In the genomic region with DNA sequence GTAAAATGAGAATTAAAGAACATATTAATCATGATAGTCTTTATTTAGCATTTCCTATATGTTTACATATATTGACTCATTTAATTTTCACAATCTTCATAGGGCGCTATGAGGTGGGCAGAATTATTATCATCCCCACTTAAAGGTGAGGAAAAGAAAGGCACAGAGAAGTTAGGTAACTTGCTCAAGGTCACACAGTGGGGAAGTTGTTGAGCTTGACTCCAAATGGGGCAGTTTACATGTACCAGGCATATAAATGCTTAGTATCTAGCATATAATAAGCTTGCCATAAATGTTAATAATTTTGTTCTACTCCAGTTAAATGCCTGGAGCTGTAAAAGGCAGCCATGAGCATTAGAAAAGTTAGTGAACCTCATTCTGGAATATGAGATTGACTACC, we compare ENCODE assay signal across 8 cellular contexts. TPM values are rescaled to one million over a fixed set of nuclear protein-coding genes. Genes with fewer than 3 reads are reported as not detected.
DNase-seq lines count a peak whose midpoint lies in the region; TF ChIP-seq lines count a peak whose summit lies in the region.

No MANE protein-coding gene starts in this region.

- H3K9me3 ChIP-seq in BLaER1 = no peaks in the 10 kb centered on the region
- peaks cover 3% of the 10 kb centered on the region; the same call in 1 of the 2 replicates for H3K9me3 ChIP-seq in HUES6 (ENCODE audit: control insufficient read depth, insufficient read depth, low read depth, low read length)
- H3K9me3 ChIP-seq in mucosa of stomach (ENCODE audit: control insufficient read depth, low read length) = no peaks in the 10 kb centered on the region

- H4K20me1 ChIP-seq in BLaER1 = 0 out of 2 replicates have a peak, but pooled peaks cover 12% of the 10 kb centered on the region

- H3K36me3 ChIP-seq in BLaER1 (peaks cover 4% of the 10 kb centered on the region; the same call in 1 of the 2 replicates), HUES6 (ENCODE audit: control insufficient read depth, insufficient read depth, low read length) (peaks cover 8% of the 10 kb centered on the region; the same call in 1 of the 2 replicates), brain microvascular endothelial cell (replicated peaks) (no peaks in the 10 kb centered on the region), mucosa of stomach (ENCODE audit: control insufficient read depth, insufficient read depth, low read length) (no peaks in the 10 kb centered on the region)

- no peak for TF ChIP-seq CTCF in brain microvascular endothelial cell (IDR thresholded peaks at IDR 0.05; ENCODE audit: low read depth, low read length, missing control alignments)
- TF ChIP-seq CTCF in glutamatergic neuron (IDR thresholded peaks at IDR 0.05; ENCODE audit: partially characterized antibody, unreplicated experiment) = no peak

- in situ Hi-C loops in brain microvascular endothelial cell (cut with HindIII; ENCODE audit: low pct_ligation_motif_present, low sequenced_read_pairs) = no loop called here

- no peak for DNase-seq in brain microvascular endothelial cell
- DNase-seq in NAMALWA (ENCODE audit: low spot score) = no peak
- no peak for DNase-seq in glutamatergic neuron
- DNase-seq in NCI-H2196 (lab: John Stamatoyannopoulos, UW; ENCODE audit: unreplicated experiment) = no peak
- no peak for DNase-seq in COLO829 (ENCODE audit: low spot score)

- H3K9ac ChIP-seq in BLaER1 (no peak overlapping the region; the same call in 1 of the 2 replicates), HUES6 (ENCODE audit: low read length) (no peak overlapping the region), mucosa of stomach (ENCODE audit: low read length) (no peak overlapping the region)

- H3K27ac Mint-ChIP-seq in glutamatergic neuron (ENCODE audit: unreplicated experiment) = no peak overlapping the region

- no peaks in the 10 kb centered on the region for H3K36me3 Mint-ChIP-seq in glutamatergic neuron (ENCODE audit: unreplicated experiment)

- H3K27ac ChIP-seq in BLaER1 = no peak overlapping the region
- H3K27ac ChIP-seq in HUES6 (ENCODE audit: low read depth, low read length) = no peak overlapping the region
- H3K27ac ChIP-seq in brain microvascular endothelial cell = no peak overlapping the region

- no peak overlapping the region for H3K4me3 Mint-ChIP-seq in glutamatergic neuron (ENCODE audit: unreplicated experiment)

- H3K4me1 ChIP-seq in BLaER1 (peaks cover 27% of the 10 kb centered on the region), HUES6 (ENCODE audit: control insufficient read depth, insufficient read depth, low read length) (no peaks in the 10 kb centered on the region; the same call in 1 of the 2 replicates), mucosa of stomach (ENCODE audit: control insufficient read depth, insufficient read depth, low read length) (no peaks in the 10 kb centered on the region)

- H3K9me3 Mint-ChIP-seq in glutamatergic neuron (ENCODE audit: unreplicated experiment) = peaks cover 2% of the 10 kb centered on the region

- H3K27me3 Mint-ChIP-seq in glutamatergic neuron (ENCODE audit: unreplicated experiment) = peaks cover 4% of the 10 kb centered on the region

- peak overlapping the region; percentile 77 for H3K4me3 ChIP-seq in BLaER1
- H3K4me3 ChIP-seq in HUES6 (ENCODE audit: low read depth, low read length) = peak overlapping the region; percentile 80; the same call in 1 of the 2 replicates
- peak overlapping the region; percentile 68 for H3K4me3 ChIP-seq in brain microvascular endothelial cell (ENCODE audit: low read depth, low read length)
- peak overlapping the region; percentile 41 for H3K4me3 ChIP-seq in mucosa of stomach (ENCODE audit: low read length)

- peak overlapping the region; percentile 61 for H3K4me2 ChIP-seq in BLaER1

- peaks cover 7% of the 10 kb centered on the region for H3K4me1 Mint-ChIP-seq in glutamatergic neuron (ENCODE audit: low read depth, unreplicated experiment)

- H3K27me3 ChIP-seq in BLaER1 (peaks cover 79% of the 10 kb centered on the region), HUES6 (ENCODE audit: control insufficient read depth, insufficient read depth, low read length) (no peaks in the 10 kb centered on the region), brain microvascular endothelial cell (replicated peaks) (no peaks in the 10 kb centered on the region), mucosa of stomach (ENCODE audit: control insufficient read depth, insufficient read depth, low read length) (no peaks in the 10 kb centered on the region)

RNA-seq across cellular contexts. Expression of gene CMC4, which starts 1.5 kb away (rescaled TPM):
- total RNA-seq in glutamatergic neuron (ENCODE audit: unreplicated experiment) = 1.8 TPM

RNA-seq across cellular contexts. Expression of gene MTCP1, which starts 1.5 kb away (rescaled TPM):
- total RNA-seq in glutamatergic neuron (ENCODE audit: unreplicated experiment) = 9.5 TPM

RNA-seq across cellular contexts. Expression of gene BRCC3, which starts 1.9 kb away (rescaled TPM):
- 21.9 TPM for total RNA-seq in glutamatergic neuron (ENCODE audit: unreplicated experiment)

RNA-seq across cellular contexts. Expression of gene FUNDC2, which starts 42.8 kb away (rescaled TPM):
- 83.9 TPM for total RNA-seq in glutamatergic neuron (ENCODE audit: unreplicated experiment)

RNA-seq across cellular contexts. Expression of gene F8, which starts 46.9 kb away (rescaled TPM):
- total RNA-seq in glutamatergic neuron (ENCODE audit: unreplicated experiment) = 1.8 TPM
